ENCODE assay signal across 8 cellular contexts in the genomic region with DNA sequence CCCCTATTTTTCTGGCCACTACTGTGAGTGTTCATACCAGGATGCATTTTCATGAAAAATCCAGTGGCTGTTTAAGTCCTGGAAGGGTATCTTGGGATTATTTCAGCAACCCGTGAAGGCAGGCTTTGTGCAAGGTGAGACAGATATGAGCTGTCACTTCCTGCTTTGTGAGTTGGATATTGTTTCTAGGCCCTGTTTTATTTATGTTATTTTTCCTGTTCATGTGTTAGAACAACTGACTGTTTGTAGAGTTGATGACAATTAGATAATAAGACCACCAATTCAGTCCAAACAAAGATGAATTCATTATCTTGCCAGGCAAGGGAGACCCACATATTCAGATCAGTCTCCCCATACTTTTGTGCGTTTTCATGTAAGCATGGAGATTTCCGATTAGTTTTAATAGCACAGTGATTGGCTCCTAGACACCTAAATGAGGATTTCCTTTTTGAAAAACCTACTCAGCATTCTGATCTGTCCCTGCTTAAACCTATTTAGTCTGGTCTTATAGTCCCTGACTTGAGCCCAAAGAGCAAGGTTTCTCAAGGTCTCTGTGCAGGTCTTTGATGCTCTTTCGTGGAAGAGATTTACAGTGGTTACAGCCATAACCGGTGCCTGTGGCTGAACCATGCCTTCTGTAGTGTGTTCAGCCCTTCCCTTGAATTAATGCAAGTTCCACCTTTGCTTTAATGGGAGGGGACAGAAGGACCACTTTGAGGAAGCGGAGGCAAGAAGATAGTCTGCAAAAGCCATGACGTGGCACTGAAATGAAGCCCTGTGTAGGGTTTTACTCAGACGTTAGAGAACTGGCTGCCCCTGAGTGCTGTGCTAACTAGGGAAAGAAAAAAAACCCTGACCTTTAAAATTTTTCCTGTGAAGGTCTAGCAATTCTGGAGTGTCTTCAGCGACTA. TPM values are rescaled to one million over a fixed set of nuclear protein-coding genes. Genes with fewer than 3 reads are reported as not detected.
DNase-seq lines count a peak whose midpoint lies in the region; ATAC-seq, FAIRE-seq and TF ChIP-seq lines count a peak whose summit lies in the region.

No MANE protein-coding gene starts in this region.

- H3K27me3 Mint-ChIP-seq in GM23338 (ENCODE audit: insufficient read depth, low read depth, poor library complexity) = peaks cover 9% of the 10 kb centered on the region

- no peaks in the 10 kb centered on the region for H3K36me3 Mint-ChIP-seq in GM23338 (ENCODE audit: low read depth)

- no peak for TF ChIP-seq RAD21 in K562 (CRISPR knock-in tag; conservative IDR thresholded peaks at IDR 0.05 in 1 of 2, IDR thresholded peaks at IDR 0.05 in 1 of 2)
- TF ChIP-seq RAD21 in HepG2 (CRISPR knock-in tag; IDR thresholded peaks at IDR 0.05) = no peak

- peak overlapping the region; percentile 41; the same call in 1 of the 2 replicates for H2AFZ ChIP-seq in K562 (ENCODE audit: low read depth, low read length)
- no peak overlapping the region for H2AFZ ChIP-seq in HepG2 (ENCODE audit: low read length)
- H2AFZ ChIP-seq in GM23338 = no peak overlapping the region

- H3K4me1 ChIP-seq in K562 (replicated peaks in 1 of 2; ENCODE audit: control insufficient read depth in 2 of 2, insufficient read depth in 2 of 2, low read length in 2 of 2) = peaks cover 2 to 28% of the 10 kb centered on the region in 2 experiments; a peak in 4 of 5 replicates
- peaks cover 67% of the 10 kb centered on the region for H3K4me1 ChIP-seq in HepG2 (ENCODE audit: insufficient read depth, low read length)
- peaks cover 16% of the 10 kb centered on the region; the same call in 1 of the 2 replicates for H3K4me1 ChIP-seq in GM23338 (ENCODE audit: insufficient read depth)

- intact Hi-C loops in K562 (cut with micrococcal nuclease) = no loop called here
- intact Hi-C loops in HepG2 (cut with micrococcal nuclease; ENCODE audit: unreplicated experiment) = loop anchor here (2.0 kb wide), 2 partner anchors 50 to 100 kb away; no protein-coding TSS in a partner anchor

- no peak overlapping the region; the same call in 1 of the 2 replicates for H3K4me2 ChIP-seq in K562 (ENCODE audit: insufficient read depth, low read length)
- peak overlapping the region; percentile 80 for H3K4me2 ChIP-seq in HepG2 (ENCODE audit: low read depth, low read length)
- no peak overlapping the region for H3K4me2 ChIP-seq in GM23338

- H4K20me1 ChIP-seq in K562 (replicated peaks; ENCODE audit: control insufficient read depth, insufficient read depth, low read length) (no peaks in the 10 kb centered on the region), HepG2 (ENCODE audit: insufficient read depth, low read length) (no peaks in the 10 kb centered on the region), GM23338 (replicated peaks; ENCODE audit: insufficient read depth) (no peaks in the 10 kb centered on the region)

- ATAC-seq in K562 (peak; percentile 38), HepG2 (peak; percentile 35), HG02938 (IDR thresholded peaks at IDR 0.05; ENCODE audit: unreplicated experiment) (no peak), GM23338 (no peak)

- H3K9me1 ChIP-seq in K562 (ENCODE audit: control insufficient read depth, insufficient read depth, low read length) = no peaks in the 10 kb centered on the region

- H3K9me3 ChIP-seq in K562 (replicated peaks; ENCODE audit: control insufficient read depth, insufficient read depth, low read depth, low read length) (no peaks in the 10 kb centered on the region), HepG2 (ENCODE audit: low read length) (no peaks in the 10 kb centered on the region)

- TF ChIP-seq CTCF in K562 (IDR thresholded peaks at IDR 0.05 in 2 of 3, conservative IDR thresholded peaks at IDR 0.05 in 1 of 3; ENCODE audit: insufficient read depth in 2 of 3, low read depth in 1 of 3, low read length in 3 of 3) (no peak), HepG2 (CRISPR knock-in tag; IDR thresholded peaks at IDR 0.05) (no peak), GM23338 (conservative IDR thresholded peaks at IDR 0.05; ENCODE audit: low read depth in 2 of 2) (no peak)

- peaks cover 19% of the 10 kb centered on the region; the same call in 2 of the 3 replicates for H3K4me1 Mint-ChIP-seq in GM23338

- CTCF ChIA-PET in K562 (lab: Yijun Ruan, JAX; ENCODE audit: low intra/inter-chr PET ratio) (no interaction called here), HepG2 (lab: Yijun Ruan, JAX; ENCODE audit: low intra/inter-chr PET ratio, low total read pairs) (no interaction called here)

- TF ChIP-seq POLR2A in GM19099 (IDR thresholded peaks at IDR 0.05; ENCODE audit: extremely low read depth, insufficient read length, low read depth) (peak; percentile 39), K562 (conservative IDR thresholded peaks at IDR 0.05) (no peak), HepG2 (IDR thresholded peaks at IDR 0.05; ENCODE audit: insufficient read depth in 1 of 2, low read depth in 2 of 2, low read length in 2 of 2) (no peak)

- 60% methylated on average over 9 of the region's 9 CpGs for WGBS in K562 (ENCODE audit: insufficient coverage, low coverage, missing lambda C conversion rate)
- 42% methylated on average over 9 of the region's 9 CpGs for WGBS in HepG2 (ENCODE audit: low lambda C conversion rate)

- TF ChIP-seq EP300 in K562 (IDR thresholded peaks at IDR 0.05; ENCODE audit: low read length) (no peak), HepG2 (IDR thresholded peaks at IDR 0.05; ENCODE audit: low read depth in 2 of 2, low read length in 2 of 2) (no peak), HepG2 (CRISPR knock-in tag; IDR thresholded peaks at IDR 0.05; ENCODE audit: borderline replicate concordance) (no peak)

- no peak overlapping the region for H3K4me3 ChIP-seq in K562
- no peak overlapping the region for H3K4me3 ChIP-seq in HepG2 (replicated peaks in 1 of 3; ENCODE audit: insufficient read depth in 1 of 3, low read depth in 2 of 3, low read length in 3 of 3)
- no peak overlapping the region for H3K4me3 ChIP-seq in GM23338

- H3K27ac ChIP-seq in K562 (ENCODE audit: extremely low read depth, low read depth, low read length) = peak overlapping the region; percentile 50; the same call in 2 of the 3 replicates
- peak overlapping the region; percentile 91 for H3K27ac ChIP-seq in HepG2 (ENCODE audit: extremely low read length, insufficient read depth, low read length)
- H3K27ac ChIP-seq in GM23338 (ENCODE audit: low read depth) = no peak overlapping the region

- no peak overlapping the region; a peak in 1 of 4 replicates for H3K9ac ChIP-seq in K562 (ENCODE audit: insufficient read depth in 1 of 2, low read depth in 2 of 2, low read length in 2 of 2)
- H3K9ac ChIP-seq in HepG2 (ENCODE audit: insufficient read depth, low read depth, low read length) = peak overlapping the region; percentile 46

- H3K27me3 ChIP-seq in K562 (ENCODE audit: control insufficient read depth in 2 of 2, insufficient read depth in 2 of 2, low read length in 2 of 2) (no peaks in the 10 kb centered on the region), HepG2 (ENCODE audit: control insufficient read depth in 1 of 2, insufficient read depth in 2 of 2, low read length in 2 of 2) (no peaks in the 10 kb centered on the region), GM23338 (ENCODE audit: insufficient read depth) (peaks cover 27% of the 10 kb centered on the region; the same call in 1 of the 2 replicates)

- FAIRE-seq in K562 (lab: Jason Lieb, UNC) = no peak
- FAIRE-seq in HepG2 (lab: Jason Lieb, UNC) = peak; percentile 64

- POLR2A ChIA-PET in K562 (lab: Yijun Ruan, JAX) = interaction anchor here (0.6 to 2.1 kb wide), 6 partner anchors 11 to 41 kb away, joined by 3 to 6 read pairs (median 4); no protein-coding TSS in a partner anchor
- POLR2A ChIA-PET in HepG2 (lab: Yijun Ruan, JAX) = interaction anchor here (1.6 to 6.4 kb wide), 6 partner anchors 8 to 44 kb away, joined by 3 to 128 read pairs (median 18); no protein-coding TSS in a partner anchor

- 0 out of 2 replicates have a peak, but pooled peaks cover 4% of the 10 kb centered on the region for H3K9me2 ChIP-seq in GM23338 (ENCODE audit: insufficient read depth)

- H3K4me3 Mint-ChIP-seq in GM23338 = no peak overlapping the region

- DNase-seq in NOMO-1 treated with dmso at 0.1 percent for 144 hours (lab: John Stamatoyannopoulos, UW; ENCODE audit: unreplicated experiment) = peak; percentile 34
- DNase-seq in K562 (ENCODE audit: extremely low read depth in 1 of 4, low spot score in 3 of 4) = no peak
- DNase-seq in HepG2 (ENCODE audit: low spot score) = no peak
- DNase-seq in superior temporal gyrus (ENCODE audit: extremely low spot score) = peak; percentile 74
- no peak for DNase-seq in GM23338 (ENCODE audit: low spot score)
- no peak for DNase-seq in SK-N-DZ (ENCODE audit: low spot score)

- no peaks in the 10 kb centered on the region for H3F3A ChIP-seq in GM23338 (replicated peaks; ENCODE audit: low read depth)

- BruUV-seq in K562 (replicated peaks; lab: Mats Ljungman, UMichigan) (no TSS peak), HepG2 (replicated peaks; lab: Mats Ljungman, UMichigan) (no TSS peak)

- H3K79me2 ChIP-seq in K562 (ENCODE audit: control insufficient read depth, insufficient read depth, low read length) = no peaks in the 10 kb centered on the region
- H3K79me2 ChIP-seq in HepG2 (ENCODE audit: insufficient read depth, low read length) = peaks cover 13% of the 10 kb centered on the region
- H3K79me2 ChIP-seq in GM23338 (replicated peaks; ENCODE audit: insufficient read depth) = no peaks in the 10 kb centered on the region

- H3K9me3 Mint-ChIP-seq in GM23338 = no peaks in the 10 kb centered on the region

- in situ Hi-C loops in K562 (cut with MboI) (no loop called here), HepG2 (cut with HindIII; ENCODE audit: extremely low pct_ligation_motif_present, low pct_unique_long_range_greater_than_20kb) (no loop called here)

- H3K36me3 ChIP-seq in K562 (ENCODE audit: control insufficient read depth, insufficient read depth, low read length) (peaks cover 24% of the 10 kb centered on the region; the same call in 2 of the 3 replicates), HepG2 (replicated peaks in 1 of 2; ENCODE audit: control insufficient read depth in 1 of 2, insufficient read depth in 2 of 2, low read length in 2 of 2) (peaks cover 7 to 39% of the 10 kb centered on the region in 2 experiments), GM23338 (ENCODE audit: insufficient read depth) (no peaks in the 10 kb centered on the region)

- no peak overlapping the region for H3K27ac Mint-ChIP-seq in GM23338

RNA-seq across cellular contexts. Expression of a gene that starts 42.8 kb away (rescaled TPM):
- total RNA-seq in K562 (2011; cell fraction: chromatin; rRNA removed; ENCODE audit: low replicate concordance) = 53.5 and 97.8 TPM in 2 replicates
- total RNA-seq in K562 (2011; cell fraction: nucleolus; rRNA removed) = 22.0 and 29.1 TPM in 2 replicates
- 61.7 and 84.8 TPM in 2 replicates for total RNA-seq in K562 (2011; cell fraction: nucleoplasm; rRNA removed)
- total RNA-seq in K562 (2014; rRNA removed) (22.9 and 24.8 TPM in 2 replicates), K562 (2014; rRNA removed; fragmentation: Illumina TruSeq; extraction: Trizol) (39.4 and 43.6 TPM in 2 replicates), K562 (2015; rRNA removed; fragmentation: Illumina TruSeq; extraction: Trizol) (33.5 and 33.7 TPM in 2 replicates), K562 (2021) (30.7 and 36.3 TPM in 2 replicates), HepG2 (2016; rRNA removed; fragmentation: Illumina TruSeq; extraction: Trizol) (51.7 and 77.9 TPM in 2 replicates)
- polyA plus RNA-seq in K562 (2011; rRNA removed) (18.0 and 22.5 TPM in 2 replicates), K562 (2014; fragmentation: Illumina TruSeq; extraction: Trizol) (24.0 and 26.2 TPM in 2 replicates), K562 (2014; fragmentation: Nextera tagmentation; extraction: Ambion mirVana) (10 to 100 TPM; 14.2 to 17.9 TPM), K562 (2014; rRNA removed) (12.1 and 12.6 TPM in 2 replicates), HepG2 (2011; rRNA removed) (20.4 and 26.8 TPM in 2 replicates), GM23338 (2016; fragmentation: Nextera tagmentation; extraction: Ambion mirVana) (5.9 and 8.7 TPM in 2 replicates)
- 6.7 and 14.9 TPM in 2 replicates for polyA plus RNA-seq in K562 (2011; cell fraction: cytosol; rRNA removed)
- polyA plus RNA-seq in K562 (2011; cell fraction: nucleus; rRNA removed) = 22.7 and 28.6 TPM in 2 replicates
- 19.0 and 21.1 TPM in 2 replicates for polyA plus RNA-seq in K562 (2012)
- 64.1 and 109 TPM in 2 replicates for polyA minus RNA-seq in K562 (2011; rRNA and poly(A)+ RNA removed)
- 27.8 and 34.9 TPM in 2 replicates for polyA minus RNA-seq in K562 (2011; cell fraction: cytosol; rRNA and poly(A)+ RNA removed)
- polyA minus RNA-seq in K562 (2011; cell fraction: nucleus; rRNA and poly(A)+ RNA removed) = 35.9 and 61.9 TPM in 2 replicates
- total RNA-seq in HepG2 (2016; cell fraction: cytosol; rRNA removed; fragmentation: Illumina TruSeq; extraction: Trizol; ENCODE audit: low read depth) = 8.0 and 8.8 TPM in 2 replicates
- 47.2 and 73.5 TPM in 2 replicates for total RNA-seq in HepG2 (2016; cell fraction: insoluble cytoplasmic fraction; rRNA removed; fragmentation: Illumina TruSeq; extraction: Trizol)
- total RNA-seq in HepG2 (2016; cell fraction: membrane; rRNA removed; fragmentation: Illumina TruSeq; extraction: Trizol) = 24.0 and 25.0 TPM in 2 replicates
- 50.9 and 56.2 TPM in 2 replicates for total RNA-seq in HepG2 (2016; cell fraction: nucleus; rRNA removed; fragmentation: Illumina TruSeq; extraction: Trizol)
- polyA plus RNA-seq in HepG2 (2011; cell fraction: cytosol; rRNA removed) = 14.8 and 18.8 TPM in 2 replicates
- polyA plus RNA-seq in HepG2 (2011; cell fraction: nucleus; rRNA removed) = 26.0 and 30.5 TPM in 2 replicates
- polyA plus RNA-seq in HepG2 (2012) = 30.3 and 41.4 TPM in 2 replicates
- polyA plus RNA-seq in HepG2 (2016; cell fraction: cytosol; fragmentation: Illumina TruSeq; extraction: Trizol; ENCODE audit: low read depth) = 0.80 and 1.00 TPM in 2 replicates
- 32.5 and 33.4 TPM in 2 replicates for polyA plus RNA-seq in HepG2 (2016; cell fraction: insoluble cytoplasmic fraction; fragmentation: Illumina TruSeq; extraction: Trizol; ENCODE audit: low read depth)
- 2.7 and 3.4 TPM in 2 replicates for polyA plus RNA-seq in HepG2 (2016; cell fraction: membrane; fragmentation: Illumina TruSeq; extraction: Trizol; ENCODE audit: low read depth)
- polyA plus RNA-seq in HepG2 (2016; cell fraction: nucleus; fragmentation: Illumina TruSeq; extraction: Trizol; ENCODE audit: insufficient read depth, low read depth) = 35.8 and 35.9 TPM in 2 replicates
- 48.8 and 66.3 TPM in 2 replicates for polyA minus RNA-seq in HepG2 (2011; rRNA and poly(A)+ RNA removed; ENCODE audit: low replicate concordance)
- polyA minus RNA-seq in HepG2 (2011; cell fraction: cytosol; rRNA and poly(A)+ RNA removed) = 52.1 and 52.3 TPM in 2 replicates
- polyA minus RNA-seq in HepG2 (2011; cell fraction: nucleus; rRNA and poly(A)+ RNA removed) = 130 and 149 TPM in 2 replicates
- 11.5 and 12.4 TPM in 2 replicates for total RNA-seq in GM23338 (2014; rRNA removed; shearing (Covaris generic))
- polyA plus RNA-seq in SK-N-DZ (2014; cell fraction: cytosol; rRNA removed) = 4.7 and 8.1 TPM in 2 replicates
- polyA plus RNA-seq in SK-N-DZ (2014; cell fraction: nucleus; rRNA removed) = 4.0 and 4.3 TPM in 2 replicates

Comparison
In these comparisons a context has a peak if more than half of its experiments do, and no peak if none do; other contexts are left out.
1. DNase-seq: peak in NOMO-1 treated with dmso at 0.1 percent for 144 hours (single experiment) and superior temporal gyrus (single experiment); none in K562 (0 of 4), HepG2 (single experiment), GM23338 (single experiment) and SK-N-DZ (single experiment).
2. ATAC-seq: peak in K562 (single experiment) and HepG2 (single experiment); none in HG02938 (single experiment) and GM23338 (single experiment).